Comparison of ENCODE assay signal across 21 cellular contexts in the genomic region with DNA sequence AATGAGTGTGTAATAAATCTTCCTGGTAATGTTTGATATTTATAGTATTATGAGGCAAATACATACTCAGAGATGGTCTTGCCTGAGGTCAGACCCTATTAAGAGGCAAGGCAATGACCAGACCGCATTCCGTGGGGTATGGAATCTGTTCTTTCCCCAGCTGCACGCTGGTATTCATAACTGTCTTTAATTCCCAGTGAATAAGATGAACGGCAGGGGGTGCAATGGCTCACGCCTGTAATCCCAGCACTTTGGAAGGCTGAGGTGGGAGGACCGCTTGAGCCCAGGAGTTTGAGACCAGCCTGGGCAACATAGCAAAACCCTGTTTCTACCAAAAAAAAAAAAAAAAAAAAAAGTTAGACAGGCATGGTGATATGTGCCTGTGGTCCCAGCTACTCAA. TPM values are rescaled to one million over a fixed set of nuclear protein-coding genes. Genes with fewer than 3 reads are reported as not detected.
A peak's percentile ranks its signal among the peaks of the same experiment; 100 is the strongest.
DNase-seq lines count a peak whose midpoint lies in the region; ATAC-seq, FAIRE-seq and TF ChIP-seq lines count a peak whose summit lies in the region.
"Had no signal": no experiment of that assay in that cellular context is flagged by ENCODE, and none has a peak within 500 bp of the region (broad histone marks: within the 10 kb centered on the region; RNA-seq: fewer than 3 reads in every experiment).

No MANE protein-coding gene starts in this region.

- no peaks in the 10 kb centered on the region for H3K79me2 ChIP-seq in HepG2 (ENCODE audit: insufficient read depth, low read length)

- TF ChIP-seq CTCF in HepG2 (CRISPR knock-in tag; IDR thresholded peaks at IDR 0.05), result peak; percentile 72
- peak in 1 of 4 donors; percentile 8 for TF ChIP-seq CTCF in right lobe of liver (IDR thresholded peaks at IDR 0.05)

- POLR2A ChIA-PET in HepG2 (lab: Yijun Ruan, JAX), result no interaction called here

- no TSS peak for BruUV-seq in HepG2 (replicated peaks; lab: Mats Ljungman, UMichigan)

- peaks cover 5 to 48% of the 10 kb centered on the region in 2 experiments for H3K36me3 ChIP-seq in HepG2 (replicated peaks in 1 of 2; ENCODE audit: control insufficient read depth in 1 of 2, insufficient read depth in 2 of 2, low read length in 2 of 2)
- peaks cover 0 to 62% (median 3%) of the 10 kb centered on the region in 4 donors for H3K36me3 ChIP-seq in right lobe of liver

- peak; percentile 26 for DNase-seq in HepG2 (ENCODE audit: low spot score)
- no peak for DNase-seq in right lobe of liver
- DNase-seq in NCI-H69 (lab: John Stamatoyannopoulos, UW), result peak; percentile 94
- DNase-seq in fibroblast of peridontal ligament (ENCODE audit: extremely low read depth), result peak; percentile 2
- no peak for DNase-seq in cortex of kidney (lab: John Stamatoyannopoulos, UW)
- DNase-seq in NCI-H524 (lab: John Stamatoyannopoulos, UW), result no peak
- DNase-seq in iPS-NIHi7 (ENCODE audit: extremely low spot score), result no peak
- DNase-seq: activated CD4-positive, CD25-positive, alpha-beta regulatory T cell treated with anti-CD3 and anti-CD28 coated beads, Interleukin-2, amount 50 U/mL, for 72 hours; activated T-cell treated with anti-CD3 and anti-CD28 coated beads, Interleukin-2, amount 50 U/mL, for 48 hours; CD4-positive, alpha-beta T cell; colonic mucosa; DMS53; gastrocnemius medialis; left cardiac atrium; NCI-H1092 treated with DMSO at 0.1 percent for 48 hours; NCI-H748 treated with DMSO at 0.1 percent for 48 hours; psoas muscle; T1000; upper lobe of right lung had no signal

- TF ChIP-seq RAD21 in HepG2 (CRISPR knock-in tag; IDR thresholded peaks at IDR 0.05), result no peak

- H3K9me3 ChIP-seq in HepG2 (ENCODE audit: low read length) (no peaks in the 10 kb centered on the region), right lobe of liver (no peaks in the 10 kb centered on the region)
- H3K9me3 ChIP-seq: colonic mucosa, gastrocnemius medialis, psoas muscle, upper lobe of right lung had no signal

- H3K4me1 ChIP-seq in HepG2 (ENCODE audit: insufficient read depth, low read length) (no peaks in the 10 kb centered on the region), right lobe of liver (no peaks in the 10 kb centered on the region)
- H3K4me1 ChIP-seq: colonic mucosa, gastrocnemius medialis, psoas muscle, upper lobe of right lung had no signal

- no peaks in the 10 kb centered on the region for H3K27me3 ChIP-seq in HepG2 (ENCODE audit: control insufficient read depth in 1 of 2, insufficient read depth in 2 of 2, low read length in 2 of 2)
- no peaks in the 10 kb centered on the region for H3K27me3 ChIP-seq in right lobe of liver
- H3K27me3 ChIP-seq: colonic mucosa, gastrocnemius medialis, upper lobe of right lung had no signal

- in situ Hi-C loops in HepG2 (cut with HindIII; ENCODE audit: extremely low pct_ligation_motif_present, low pct_unique_long_range_greater_than_20kb), result no loop called here

- FAIRE-seq in HepG2 (lab: Jason Lieb, UNC), result peak; percentile 76
- FAIRE-seq: endothelial cell of umbilical vein had no signal

- no peak overlapping the region for H2AFZ ChIP-seq in HepG2 (ENCODE audit: low read length)

- no peak overlapping the region for H3K4me3 ChIP-seq in HepG2 (replicated peaks in 1 of 3; ENCODE audit: insufficient read depth in 1 of 3, low read depth in 2 of 3, low read length in 3 of 3)
- no peak overlapping the region for H3K4me3 ChIP-seq in right lobe of liver
- H3K4me3 ChIP-seq: colonic mucosa, gastrocnemius medialis, psoas muscle, upper lobe of right lung had no signal

- intact Hi-C loops in HepG2 (cut with micrococcal nuclease; ENCODE audit: unreplicated experiment), result loop anchor here (1.0 to 5.0 kb wide), 3 partner anchors 127 to 577 kb away; no protein-coding TSS in a partner anchor
- intact Hi-C loops in right lobe of liver (cut with DNase I), result no loop called here

- H3K4me2 ChIP-seq in HepG2 (ENCODE audit: low read depth, low read length), result no peak overlapping the region

- no peak for TF ChIP-seq EP300 in HepG2 (IDR thresholded peaks at IDR 0.05; ENCODE audit: low read depth in 2 of 2, low read length in 2 of 2)
- TF ChIP-seq EP300 in HepG2 (CRISPR knock-in tag; IDR thresholded peaks at IDR 0.05; ENCODE audit: borderline replicate concordance), result no peak

- CTCF ChIA-PET in HepG2 (lab: Yijun Ruan, JAX; ENCODE audit: low intra/inter-chr PET ratio, low total read pairs), result interaction anchor here (1.1 to 1.3 kb wide), 2 partner anchors 310 to 351 kb away, joined by 3 to 6 read pairs; no protein-coding TSS in a partner anchor

- H3K27ac ChIP-seq in HepG2 (ENCODE audit: extremely low read length, insufficient read depth, low read length) (no peak overlapping the region), right lobe of liver (no peak overlapping the region)
- H3K27ac ChIP-seq: colonic mucosa, gastrocnemius medialis, psoas muscle, upper lobe of right lung had no signal

- 62% methylated on average over 6 of the region's 6 CpGs for WGBS in HepG2 (ENCODE audit: low lambda C conversion rate)
- 75% methylated on average over 5 of the region's 6 CpGs for WGBS in right lobe of liver (ENCODE audit: insufficient coverage, low coverage, low lambda C conversion rate, missing lambda C conversion rate)

- ATAC-seq in HepG2 (peak; percentile 85), right lobe of liver (no peak), HG03095 (IDR thresholded peaks at IDR 0.05; ENCODE audit: unreplicated experiment) (no peak)
- ATAC-seq: gastrocnemius medialis, left cardiac atrium, upper lobe of right lung had no signal

- H3K9ac ChIP-seq in HepG2 (ENCODE audit: insufficient read depth, low read depth, low read length), result no peak overlapping the region

- TF ChIP-seq POLR2A in HepG2 (IDR thresholded peaks at IDR 0.05; ENCODE audit: insufficient read depth in 1 of 2, low read depth in 2 of 2, low read length in 2 of 2) (no peak), right lobe of liver (IDR thresholded peaks at IDR 0.05) (no peak)

- no peaks in the 10 kb centered on the region for H4K20me1 ChIP-seq in HepG2 (ENCODE audit: insufficient read depth, low read length)

TF ChIP-seq in HepG2, 621 proteins besides CTCF, POLR2A, EP300 and RAD21 (continues in another document):
- TF ChIP-seq ZNF772 (CRISPR knock-in tag; IDR thresholded peaks at IDR 0.05), result no peak
- TF ChIP-seq NRL (CRISPR knock-in tag; IDR thresholded peaks at IDR 0.05; ENCODE audit: borderline replicate concordance), result no peak
- TF ChIP-seq CENPX (CRISPR knock-in tag; IDR thresholded peaks at IDR 0.05), result no peak
- peak; percentile 23; the same call in 1 of the 2 replicates for TF ChIP-seq POGZ (CRISPR knock-in tag; IDR thresholded peaks at IDR 0.05)
- peak; percentile 42 for TF ChIP-seq TEAD3 (CRISPR knock-in tag; optimal IDR thresholded peaks at IDR 0.05; ENCODE audit: borderline replicate concordance)

RNA-seq across cellular contexts. Expression of a gene that starts 44.6 kb away (rescaled TPM):
- total RNA-seq in HepG2 (2016; rRNA removed; fragmentation: Illumina TruSeq; extraction: Trizol) (39.5 and 60.3 TPM in 2 replicates), right lobe of liver (100 to 1,000 TPM in 1 of 6 experiments, 10 to 100 TPM in 5; 31.2 to 162 (median 37.9) TPM)
- total RNA-seq in HepG2 (2016; cell fraction: cytosol; rRNA removed; fragmentation: Illumina TruSeq; extraction: Trizol; ENCODE audit: low read depth), result 11.0 and 16.4 TPM in 2 replicates
- total RNA-seq in HepG2 (2016; cell fraction: insoluble cytoplasmic fraction; rRNA removed; fragmentation: Illumina TruSeq; extraction: Trizol), result 39.4 and 62.3 TPM in 2 replicates
- total RNA-seq in HepG2 (2016; cell fraction: membrane; rRNA removed; fragmentation: Illumina TruSeq; extraction: Trizol), result 36.2 and 41.2 TPM in 2 replicates
- total RNA-seq in HepG2 (2016; cell fraction: nucleus; rRNA removed; fragmentation: Illumina TruSeq; extraction: Trizol), result 68.5 and 75.0 TPM in 2 replicates
- 110 and 137 TPM in 2 replicates for polyA plus RNA-seq in HepG2 (2011; rRNA removed)
- 61.7 and 85.2 TPM in 2 replicates for polyA plus RNA-seq in HepG2 (2011; cell fraction: cytosol; rRNA removed)
- polyA plus RNA-seq in HepG2 (2011; cell fraction: nucleus; rRNA removed), result 36.3 and 40.5 TPM in 2 replicates
- polyA plus RNA-seq in HepG2 (2012), result 77.7 and 120 TPM in 2 replicates
- polyA plus RNA-seq in HepG2 (2016; cell fraction: cytosol; fragmentation: Illumina TruSeq; extraction: Trizol; ENCODE audit: low read depth), result 10.9 and 16.5 TPM in 2 replicates
- 34.8 and 35.0 TPM in 2 replicates for polyA plus RNA-seq in HepG2 (2016; cell fraction: insoluble cytoplasmic fraction; fragmentation: Illumina TruSeq; extraction: Trizol; ENCODE audit: low read depth)
- 19.1 and 21.8 TPM in 2 replicates for polyA plus RNA-seq in HepG2 (2016; cell fraction: membrane; fragmentation: Illumina TruSeq; extraction: Trizol; ENCODE audit: low read depth)
- 70.3 and 77.8 TPM in 2 replicates for polyA plus RNA-seq in HepG2 (2016; cell fraction: nucleus; fragmentation: Illumina TruSeq; extraction: Trizol; ENCODE audit: insufficient read depth, low read depth)
- polyA minus RNA-seq in HepG2 (2011; rRNA and poly(A)+ RNA removed; ENCODE audit: low replicate concordance), result 16.0 and 42.3 TPM in 2 replicates
- 97.0 and 156 TPM in 2 replicates for polyA minus RNA-seq in HepG2 (2011; cell fraction: cytosol; rRNA and poly(A)+ RNA removed)
- 90.4 and 99.5 TPM in 2 replicates for polyA minus RNA-seq in HepG2 (2011; cell fraction: nucleus; rRNA and poly(A)+ RNA removed)

RNA-seq across cellular contexts. Expression of a gene that starts 56.2 kb away (rescaled TPM):
- total RNA-seq in HepG2 (2016; rRNA removed; fragmentation: Illumina TruSeq; extraction: Trizol) (210 and 318 TPM in 2 replicates), right lobe of liver (10 to 100 TPM; 40.7 to 63.0 (median 51.3) TPM)
- total RNA-seq in HepG2 (2016; cell fraction: cytosol; rRNA removed; fragmentation: Illumina TruSeq; extraction: Trizol; ENCODE audit: low read depth), result 30.8 and 32.7 TPM in 2 replicates
- total RNA-seq in HepG2 (2016; cell fraction: insoluble cytoplasmic fraction; rRNA removed; fragmentation: Illumina TruSeq; extraction: Trizol), result 209 and 319 TPM in 2 replicates
- 43.6 and 56.6 TPM in 2 replicates for total RNA-seq in HepG2 (2016; cell fraction: membrane; rRNA removed; fragmentation: Illumina TruSeq; extraction: Trizol)
- total RNA-seq in HepG2 (2016; cell fraction: nucleus; rRNA removed; fragmentation: Illumina TruSeq; extraction: Trizol), result 147 and 149 TPM in 2 replicates
- polyA plus RNA-seq in HepG2 (2011; rRNA removed), result 67.6 and 90.0 TPM in 2 replicates
- 24.7 and 40.4 TPM in 2 replicates for polyA plus RNA-seq in HepG2 (2011; cell fraction: cytosol; rRNA removed)
- 53.1 and 74.3 TPM in 2 replicates for polyA plus RNA-seq in HepG2 (2011; cell fraction: nucleus; rRNA removed)
- 74.5 and 94.0 TPM in 2 replicates for polyA plus RNA-seq in HepG2 (2012)
- polyA plus RNA-seq in HepG2 (2016; cell fraction: cytosol; fragmentation: Illumina TruSeq; extraction: Trizol; ENCODE audit: low read depth), result 13.4 and 15.5 TPM in 2 replicates
- polyA plus RNA-seq in HepG2 (2016; cell fraction: insoluble cytoplasmic fraction; fragmentation: Illumina TruSeq; extraction: Trizol; ENCODE audit: low read depth), result 268 and 281 TPM in 2 replicates
- 23.4 and 27.8 TPM in 2 replicates for polyA plus RNA-seq in HepG2 (2016; cell fraction: membrane; fragmentation: Illumina TruSeq; extraction: Trizol; ENCODE audit: low read depth)
- polyA plus RNA-seq in HepG2 (2016; cell fraction: nucleus; fragmentation: Illumina TruSeq; extraction: Trizol; ENCODE audit: insufficient read depth, low read depth), result 186 and 191 TPM in 2 replicates
- 23.9 and 42.3 TPM in 2 replicates for polyA minus RNA-seq in HepG2 (2011; rRNA and poly(A)+ RNA removed; ENCODE audit: low replicate concordance)
- polyA minus RNA-seq in HepG2 (2011; cell fraction: cytosol; rRNA and poly(A)+ RNA removed), result 40.4 and 47.9 TPM in 2 replicates
- polyA minus RNA-seq in HepG2 (2011; cell fraction: nucleus; rRNA and poly(A)+ RNA removed), result 156 and 191 TPM in 2 replicates

Comparison
In these comparisons a context has a peak if more than half of its experiments do, and no peak if none do; other contexts are left out.
1. DNase-seq: peak in HepG2 (single experiment), NCI-H69 (single experiment) and fibroblast of peridontal ligament (single experiment); none in right lobe of liver (0 of 3), cortex of kidney (single experiment), NCI-H524 (0 of 2) and iPS-NIHi7 (single experiment).